In the genomic region with DNA sequence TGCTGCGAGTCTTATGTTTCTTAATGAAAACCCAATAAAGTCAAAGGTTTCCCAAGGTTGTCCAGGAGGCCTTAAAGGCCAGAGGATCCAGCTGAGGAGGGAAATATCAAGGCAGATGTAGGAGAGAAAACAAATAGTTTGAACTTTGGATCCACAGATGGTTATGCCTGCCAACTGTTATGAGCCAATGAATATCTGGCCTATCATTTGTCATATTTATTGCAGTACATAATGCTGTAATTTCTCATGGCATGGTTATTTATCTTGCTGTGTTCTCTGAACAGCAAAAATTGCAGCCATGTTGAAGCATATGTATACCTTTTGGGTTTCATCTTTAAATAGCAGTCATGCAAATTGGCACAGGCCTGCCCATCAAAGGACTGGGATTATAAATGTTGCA, we compare ENCODE assay signal across 15 cellular contexts. TPM values are rescaled to one million over a fixed set of nuclear protein-coding genes. Genes with fewer than 3 reads are reported as not detected.
A peak's percentile ranks its signal among the peaks of the same experiment; 100 is the strongest.
DNase-seq lines count a peak whose midpoint lies in the region; FAIRE-seq and TF ChIP-seq lines count a peak whose summit lies in the region.
"Had no signal": no experiment of that assay in that cellular context is flagged by ENCODE, and none has a peak within 500 bp of the region (broad histone marks: within the 10 kb centered on the region; RNA-seq: fewer than 3 reads in every experiment).

No MANE protein-coding gene starts in this region.

- no peak overlapping the region for H3K27ac ChIP-seq in small intestine (ENCODE audit: low read depth in 1 of 2, low read length in 1 of 2)
- no peak overlapping the region for H3K27ac ChIP-seq in CD4-positive, alpha-beta memory T cell (ENCODE audit: low read depth, low read length)

- peaks cover 36% of the 10 kb centered on the region for H3K4me1 Mint-ChIP-seq in mesothelial cell of epicardium
- no peaks in the 10 kb centered on the region for H3K4me1 Mint-ChIP-seq in CD4-positive, alpha-beta memory T cell
- H3K4me1 Mint-ChIP-seq: CD8-positive, alpha-beta memory T cell; H9 had no signal

- H3K4me3 Mint-ChIP-seq in mesothelial cell of epicardium: peak overlapping the region; percentile 14
- no peak overlapping the region for H3K4me3 Mint-ChIP-seq in CD4-positive, alpha-beta memory T cell
- H3K4me3 Mint-ChIP-seq: CD8-positive, alpha-beta memory T cell; H9; IgD-negative memory B cell had no signal

- WGBS in small intestine, 3 donors: 13 to 51% (median 36%) methylated on average over 1 of the region's 1 CpG

- POLR2A ChIA-PET in CD4-positive, alpha-beta memory T cell (lab: Charles Lee; ENCODE audit: partially characterized antibody): no interaction called here

- peaks cover 2% of the 10 kb centered on the region for H3K36me3 Mint-ChIP-seq in mesothelial cell of epicardium
- no peaks in the 10 kb centered on the region for H3K36me3 Mint-ChIP-seq in CD4-positive, alpha-beta memory T cell
- H3K36me3 Mint-ChIP-seq: CD8-positive, alpha-beta memory T cell had no signal

- no peaks in the 10 kb centered on the region for H3K27me3 ChIP-seq in small intestine (ENCODE audit: control insufficient read depth in 2 of 2, insufficient read depth in 2 of 2, low read length in 2 of 2)
- no peaks in the 10 kb centered on the region for H3K27me3 ChIP-seq in CD4-positive, alpha-beta memory T cell (ENCODE audit: insufficient read depth, low read length)

- TF ChIP-seq CTCF in mesothelial cell of epicardium (IDR thresholded peaks at IDR 0.05; ENCODE audit: unreplicated experiment): no peak

- CTCF ChIA-PET in CD4-positive, alpha-beta memory T cell (lab: Charles Lee; ENCODE audit: partially characterized antibody): no interaction called here

- H3K36me3 ChIP-seq in small intestine (ENCODE audit: control insufficient read depth in 2 of 2, insufficient read depth in 2 of 2, low read length in 2 of 2): no peaks in the 10 kb centered on the region
- no peaks in the 10 kb centered on the region for H3K36me3 ChIP-seq in CD4-positive, alpha-beta memory T cell (ENCODE audit: insufficient read depth, low read length)

- H3K4me1 ChIP-seq in small intestine (ENCODE audit: control insufficient read depth in 2 of 2, insufficient read depth in 1 of 2, low read depth in 1 of 2, low read length in 1 of 2): peaks cover 0 to 3% of the 10 kb centered on the region in 2 donors
- H3K4me1 ChIP-seq in CD4-positive, alpha-beta memory T cell (ENCODE audit: insufficient read depth, low read length): no peaks in the 10 kb centered on the region

- peak; percentile 13 for DNase-seq in GM03348 (ENCODE audit: low spot score)
- peak; percentile 79 to 85 for DNase-seq in NCI-H446 (lab: John Stamatoyannopoulos, UW)
- DNase-seq in mesothelial cell of epicardium (ENCODE audit: low spot score in 2 of 2, unreplicated experiment in 2 of 2): no peak
- peak; percentile 85 for DNase-seq in small intestine
- DNase-seq in H4 (ENCODE audit: low spot score): no peak
- no peak for DNase-seq in stimulated activated CD8-positive, alpha-beta memory T cell treated with anti-CD3 and anti-CD28 coated beads, Interleukin-4, amount 100 ng/mL, for 48 hours
- no peak for DNase-seq in CD4-positive, alpha-beta memory T cell
- DNase-seq: CD8-positive, alpha-beta memory T cell; DMS153; H9; NCI-H1417 treated with DMSO at 0.1 percent for 48 hours; NCI-H2081 treated with DMSO at 0.1 percent for 48 hours; SIG-M5 had no signal

- no peaks in the 10 kb centered on the region for H3K27me3 Mint-ChIP-seq in mesothelial cell of epicardium (ENCODE audit: low read depth)
- peaks cover 2 to 4% of the 10 kb centered on the region in 2 donors for H3K27me3 Mint-ChIP-seq in CD4-positive, alpha-beta memory T cell

- H3K27ac Mint-ChIP-seq in mesothelial cell of epicardium: peak overlapping the region; percentile 80
- H3K27ac Mint-ChIP-seq in CD4-positive, alpha-beta memory T cell: no peak overlapping the region
- H3K27ac Mint-ChIP-seq: CD8-positive, alpha-beta memory T cell; IgD-negative memory B cell had no signal

- no peak overlapping the region for H3K4me3 ChIP-seq in small intestine (ENCODE audit: low read depth in 1 of 2, low read length in 2 of 2)
- H3K4me3 ChIP-seq in CD4-positive, alpha-beta memory T cell (ENCODE audit: low read length in 2 of 2): no peak overlapping the region

- peaks cover 5% of the 10 kb centered on the region for H3K9me3 Mint-ChIP-seq in mesothelial cell of epicardium
- H3K9me3 Mint-ChIP-seq in CD4-positive, alpha-beta memory T cell: peaks cover 0 to 2% (median 0%) of the 10 kb centered on the region in 8 donors
- H3K9me3 Mint-ChIP-seq: CD8-positive, alpha-beta memory T cell; H9 had no signal

- no peak for FAIRE-seq in small intestine (lab: Jason Lieb, UNC)
- FAIRE-seq: RCC 7860 had no signal

- no peaks in the 10 kb centered on the region for H3K9me3 ChIP-seq in small intestine (ENCODE audit: control insufficient read depth, low read depth)
- no peaks in the 10 kb centered on the region for H3K9me3 ChIP-seq in CD4-positive, alpha-beta memory T cell (ENCODE audit: control insufficient read depth in 1 of 2, low read length in 2 of 2)

- intact Hi-C loops in CD4-positive, alpha-beta memory T cell (cut with micrococcal nuclease): no loop called here

RNA-seq across cellular contexts. Expression of gene CAVIN2, which starts 38.2 kb away (rescaled TPM):
- total RNA-seq in mesothelial cell of epicardium: 0.72 to 0.96 TPM (median 0.80 TPM) in 3 replicates
- polyA plus RNA-seq in small intestine: 10 to 100 TPM in 1 of 3 donors, 1 to 10 TPM in 1, under 1 TPM in 1; 0.89 to 29.8 (median 8.1) TPM
- 1.4 and 1.9 TPM in 2 replicates for total RNA-seq in H4 (2014; rRNA removed; shearing (Covaris generic))
- total RNA-seq in CD4-positive, alpha-beta memory T cell: not detected
- polyA plus RNA-seq in CD4-positive, alpha-beta memory T cell: under 1 TPM in 1 of 2 donors, not detected in 1; 0.06 TPM
- total RNA-seq: CD8-positive, alpha-beta memory T cell; H9 had no signal
- polyA plus RNA-seq: CD8-positive, alpha-beta memory T cell had no signal

Comparison
In these comparisons a context has a peak if more than half of its experiments do, and no peak if none do; other contexts are left out.
1. DNase-seq: peak in GM03348 (single experiment), NCI-H446 (2 of 2) and small intestine (single experiment); none in mesothelial cell of epicardium (0 of 2), H4 (single experiment), stimulated activated CD8-positive, alpha-beta memory T cell treated with anti-CD3 and anti-CD28 coated beads, Interleukin-4, amount 100 ng/mL, for 48 hours (single experiment) and CD4-positive, alpha-beta memory T cell (0 of 5).